Comparison of ENCODE assay signal across 8 cellular contexts in the genomic region with DNA sequence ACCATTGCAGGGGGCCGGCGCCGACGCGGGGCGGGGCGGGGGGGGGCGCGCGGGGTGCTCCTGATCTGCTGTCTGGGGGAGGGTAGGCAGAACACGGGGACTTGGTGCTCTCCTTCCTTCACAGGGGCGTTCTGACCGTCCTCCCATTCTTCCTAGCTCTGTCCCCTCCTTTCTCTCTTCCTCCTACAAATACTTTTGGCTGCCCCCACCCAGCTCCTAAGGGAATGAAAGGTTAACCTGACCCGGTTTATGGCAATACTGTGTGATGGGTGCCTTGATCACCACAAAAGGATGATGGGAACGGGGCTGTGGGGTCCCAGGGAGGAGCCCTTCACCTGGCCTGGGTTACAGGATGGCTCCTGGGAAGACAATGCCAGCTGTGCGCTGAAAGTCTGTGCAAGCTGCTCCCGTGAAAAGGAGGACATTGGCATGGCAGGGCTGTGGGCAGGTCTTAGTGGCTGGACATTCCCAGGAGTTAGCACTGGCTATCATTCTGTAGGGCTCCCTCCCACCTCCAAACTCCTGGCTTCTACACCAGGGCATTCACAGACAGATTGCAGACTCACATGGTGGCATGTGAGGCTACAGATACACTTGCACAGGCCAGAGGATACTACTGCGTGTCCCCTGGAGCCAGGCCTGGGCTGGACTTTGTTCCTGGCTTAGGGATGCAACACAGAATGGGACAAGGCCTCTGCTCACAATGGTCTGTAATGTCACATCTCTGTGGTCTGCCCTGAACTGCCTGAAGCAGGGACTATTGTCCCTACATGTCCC. TPM values are rescaled to one million over a fixed set of nuclear protein-coding genes. Genes with fewer than 3 reads are reported as not detected.
DNase-seq lines count a peak whose midpoint lies in the region; ATAC-seq and TF ChIP-seq lines count a peak whose summit lies in the region.

No MANE protein-coding gene starts in this region.

- H3K4me3 ChIP-seq in OCI-LY1 (ENCODE audit: low read depth, low read length, poor library complexity, severe bottlenecking): peak overlapping the region; percentile 99
- peak overlapping the region; percentile 33 for H3K4me3 ChIP-seq in endocrine pancreas (ENCODE audit: control insufficient read depth, insufficient read depth, low read length)
- peak overlapping the region in 1 of 2 donors; percentile 87 for H3K4me3 ChIP-seq in neuronal stem cell (ENCODE audit: low read length in 2 of 2)
- H3K4me3 ChIP-seq in aorta (ENCODE audit: low read length in 2 of 2): no peak overlapping the region

- H3K4ac ChIP-seq in neuronal stem cell (ENCODE audit: low read length): no peak overlapping the region

- no peaks in the 10 kb centered on the region for H3K9me2 ChIP-seq in OCI-LY1 (ENCODE audit: low read depth, low read length)

- WGBS in neuronal stem cell (ENCODE audit: extremely low coverage in 2 of 2, insufficient read length in 2 of 2, insufficient replicate concordance in 1 of 2), 2 donors: no CpG with 5 or more reads among the region's 18 CpGs
- WGBS in aorta, 2 donors: 84 to 86% methylated on average over 18 of the region's 18 CpGs

- TF ChIP-seq CTCF in CD4-positive, alpha-beta T cell (IDR thresholded peaks at IDR 0.05): no peak
- no peak for TF ChIP-seq CTCF in OCI-LY1 (IDR thresholded peaks at IDR 0.05; ENCODE audit: low read length)

- H2AFZ ChIP-seq in OCI-LY1 (ENCODE audit: low read length) (no peak overlapping the region), neuronal stem cell (ENCODE audit: low read length) (no peak overlapping the region)

- no peak overlapping the region for H2BK5ac ChIP-seq in neuronal stem cell (ENCODE audit: low read length)

- no peak overlapping the region for H4K91ac ChIP-seq in neuronal stem cell (ENCODE audit: low read depth, low read length, poor library complexity)

- peak overlapping the region; percentile 1 for H2AK5ac ChIP-seq in neuronal stem cell (ENCODE audit: low read depth, low read length)

- CTCF ChIA-PET in CD4-positive, alpha-beta T cell (lab: Charles Lee): interaction anchor here (0.6 to 3.5 kb wide), 11 partner anchors 77 to 325 kb away, joined by 3 to 16 read pairs (median 6); partner anchors contain the start of genes ARFRP1, PRPF6, RTEL1 and ZGPAT

- H3K4me1 ChIP-seq in OCI-LY1 (ENCODE audit: insufficient read depth, low read length, severe bottlenecking) (peaks cover 22% of the 10 kb centered on the region), endocrine pancreas (ENCODE audit: control insufficient read depth, insufficient read depth, low read length) (no peaks in the 10 kb centered on the region), neuronal stem cell (ENCODE audit: control insufficient read depth in 2 of 2, insufficient read depth in 1 of 2, low read depth in 1 of 2, low read length in 2 of 2) (peaks cover 16 to 20% of the 10 kb centered on the region in 2 donors), aorta (ENCODE audit: control insufficient read depth in 1 of 2, insufficient read depth in 2 of 2, low read length in 2 of 2) (no peaks in the 10 kb centered on the region)

- DNase-seq in CD4-positive, alpha-beta T cell: no peak
- no peak for DNase-seq in neuronal stem cell (ENCODE audit: low spot score)
- DNase-seq in AG08396 (ENCODE audit: low spot score): no peak
- no peak for DNase-seq in DMS153 treated with DMSO at 0.1 percent for 48 hours (lab: John Stamatoyannopoulos, UW; ENCODE audit: unreplicated experiment)
- DNase-seq in A172 (ENCODE audit: low spot score): no peak
- DNase-seq in aorta: no peak

- H3F3A ChIP-seq in OCI-LY1 (ENCODE audit: insufficient read depth, low read length): no peaks in the 10 kb centered on the region

- H3K23ac ChIP-seq in neuronal stem cell (ENCODE audit: low read depth, low read length, poor library complexity): no peak overlapping the region

- intact Hi-C loops in CD4-positive, alpha-beta T cell (cut with DNase I, micrococcal nuclease): loop anchor here in 1 of 2 experiments (5.0 to 10.0 kb wide), 2 partner anchors 76 to 208 kb away; partner anchors contain the start of genes RTEL1 and STMN3
- intact Hi-C loops in aorta (cut with DNase I): loop anchor here (5.0 kb wide), 2 partner anchors 76 to 326 kb away; partner anchors contain the start of gene PTK6 (in 1 of the 2)

- peak overlapping the region; percentile 98 for H3K9ac ChIP-seq in OCI-LY1 (ENCODE audit: low read length)
- H3K9ac ChIP-seq in endocrine pancreas (ENCODE audit: control insufficient read depth, insufficient read depth, low read length): peak overlapping the region; percentile 68
- no peak overlapping the region for H3K9ac ChIP-seq in neuronal stem cell (ENCODE audit: low read depth, low read length, poor library complexity)

- no peak overlapping the region for H2BK12ac ChIP-seq in neuronal stem cell (ENCODE audit: low read length)

- no peak overlapping the region for H2BK15ac ChIP-seq in neuronal stem cell (ENCODE audit: low read length)

- H2BK120ac ChIP-seq in neuronal stem cell (ENCODE audit: low read depth, low read length): no peak overlapping the region

- H3K79me2 ChIP-seq in OCI-LY1 (ENCODE audit: insufficient read depth, low read length): peaks cover 10% of the 10 kb centered on the region

- no peaks in the 10 kb centered on the region for H3K27me3 Mint-ChIP-seq in CD4-positive, alpha-beta T cell

- POLR2A ChIA-PET in CD4-positive, alpha-beta T cell (lab: Charles Lee): interaction anchor here (0.7 to 3.0 kb wide), 17 partner anchors 8 to 326 kb away, joined by 3 to 25 read pairs (median 6); partner anchors contain the start of genes ARFRP1, DNAJC5, LIME1 and PRPF6

- no peaks in the 10 kb centered on the region for H4K20me1 ChIP-seq in OCI-LY1 (ENCODE audit: insufficient read depth, low read length)

- H3K36me3 ChIP-seq in OCI-LY1 (ENCODE audit: insufficient read depth, low read length) (peaks cover 18% of the 10 kb centered on the region), endocrine pancreas (ENCODE audit: control insufficient read depth, insufficient read depth, low read length) (no peaks in the 10 kb centered on the region), neuronal stem cell (replicated peaks in 1 of 2; ENCODE audit: control insufficient read depth in 2 of 2, insufficient read depth in 2 of 2, low read length in 2 of 2) (peaks cover 9 to 36% of the 10 kb centered on the region in 2 donors), aorta (ENCODE audit: control insufficient read depth in 1 of 2, insufficient read depth in 2 of 2, low read length in 1 of 2) (peaks cover 0 to 2% of the 10 kb centered on the region in 2 donors)

- peaks cover 37% of the 10 kb centered on the region for H3K4me1 Mint-ChIP-seq in CD4-positive, alpha-beta T cell (ENCODE audit: low read depth)

- no peak overlapping the region for H3K18ac ChIP-seq in neuronal stem cell (ENCODE audit: low read length)

- no peaks in the 10 kb centered on the region for H3K27me3 ChIP-seq in CD4-positive, alpha-beta T cell (ENCODE audit: control insufficient read depth, insufficient read depth, low read length)
- H3K27me3 ChIP-seq in OCI-LY1 (ENCODE audit: insufficient read depth, low read length) (no peaks in the 10 kb centered on the region), endocrine pancreas (ENCODE audit: control insufficient read depth, insufficient read depth, low read length) (no peaks in the 10 kb centered on the region), neuronal stem cell (ENCODE audit: control insufficient read depth in 3 of 3, insufficient read depth in 3 of 3, low read depth in 1 of 3, low read length in 3 of 3) (no peaks in the 10 kb centered on the region), aorta (ENCODE audit: control insufficient read depth in 1 of 2, insufficient read depth in 2 of 2, low read length in 1 of 2) (no peaks in the 10 kb centered on the region)

- ATAC-seq in CD4-positive, alpha-beta T cell (ENCODE audit: poor library complexity): no peak
- no peak for ATAC-seq in aorta (ENCODE audit: low FRiP score)

- H3K9me3 Mint-ChIP-seq in CD4-positive, alpha-beta T cell: no peaks in the 10 kb centered on the region

- no peaks in the 10 kb centered on the region for H3K9me3 ChIP-seq in CD4-positive, alpha-beta T cell (ENCODE audit: control insufficient read depth, low read length)
- H3K9me3 ChIP-seq in OCI-LY1 (ENCODE audit: low read length) (no peaks in the 10 kb centered on the region), endocrine pancreas (ENCODE audit: control insufficient read depth, low read length) (no peaks in the 10 kb centered on the region), neuronal stem cell (replicated peaks in 1 of 2; ENCODE audit: control insufficient read depth in 2 of 2, insufficient read depth in 1 of 2, low read depth in 1 of 2, low read length in 2 of 2) (no peaks in the 10 kb centered on the region), aorta (ENCODE audit: control insufficient read depth, low read length) (no peaks in the 10 kb centered on the region)

- H3K4me3 Mint-ChIP-seq in CD4-positive, alpha-beta T cell: peak overlapping the region; percentile 97

- peak overlapping the region; percentile 97 for H3K4me2 ChIP-seq in OCI-LY1 (ENCODE audit: low read length)
- no peak overlapping the region for H3K4me2 ChIP-seq in neuronal stem cell (ENCODE audit: insufficient read depth, low read length, poor library complexity, severe bottlenecking)

- H4K8ac ChIP-seq in neuronal stem cell (ENCODE audit: low read depth, low read length): peak overlapping the region; percentile 89

- peaks cover 27% of the 10 kb centered on the region for H3K36me3 Mint-ChIP-seq in CD4-positive, alpha-beta T cell (ENCODE audit: low read depth)

- peak overlapping the region; percentile 85 for H3K27ac Mint-ChIP-seq in CD4-positive, alpha-beta T cell

- H3K79me1 ChIP-seq in neuronal stem cell (ENCODE audit: low read depth, low read length): peaks cover 17% of the 10 kb centered on the region

- H3K14ac ChIP-seq in neuronal stem cell (ENCODE audit: low read length): no peak overlapping the region

- H3K27ac ChIP-seq in CD4-positive, alpha-beta T cell (ENCODE audit: low read depth, low read length): peak overlapping the region; percentile 78
- H3K27ac ChIP-seq in OCI-LY1 (ENCODE audit: low read depth, low read length, poor library complexity, severe bottlenecking) (peak overlapping the region; percentile 86), neuronal stem cell (replicated peaks; ENCODE audit: low read length) (peak overlapping the region; percentile 20), aorta (ENCODE audit: low read depth in 1 of 2, low read length in 2 of 2) (no peak overlapping the region)

RNA-seq across cellular contexts. Expression of gene TPD52L2, which starts 1.9 kb away (rescaled TPM):
- total RNA-seq in CD4-positive, alpha-beta T cell: 10 to 100 TPM; 15.1 to 15.3 TPM
- polyA plus RNA-seq in neuronal stem cell (2013, experiment 1 of 2): 48.5 TPM
- polyA plus RNA-seq in neuronal stem cell (2013, experiment 2 of 2): 47.7 TPM
- 149 and 174 TPM in 2 replicates for total RNA-seq in A172 (2014; rRNA removed; shearing (Covaris generic))
- 100 to 1,000 TPM in 1 of 2 donors, 10 to 100 TPM in 1; 91.2 to 110 TPM for total RNA-seq in aorta
- polyA plus RNA-seq in aorta: 100 to 1,000 TPM in 1 of 2 donors, 10 to 100 TPM in 1; 89.8 to 112 TPM

RNA-seq across cellular contexts. Expression of gene ABHD16B, which starts 1.9 kb away (rescaled TPM):
- total RNA-seq in CD4-positive, alpha-beta T cell: not detected
- not detected for polyA plus RNA-seq in neuronal stem cell (2013, experiment 1 of 2)
- polyA plus RNA-seq in neuronal stem cell (2013, experiment 2 of 2): not detected
- total RNA-seq in A172 (2014; rRNA removed; shearing (Covaris generic)): not detected in 2 replicates
- not detected for total RNA-seq in aorta
- polyA plus RNA-seq in aorta: under 1 TPM in 1 of 2 donors, not detected in 1; 0.38 TPM

RNA-seq across cellular contexts. Expression of gene DNAJC5, which starts 31.7 kb away (rescaled TPM):
- 10 to 100 TPM; 21.4 to 22.5 TPM for total RNA-seq in CD4-positive, alpha-beta T cell
- polyA plus RNA-seq in neuronal stem cell (2013, experiment 1 of 2): 17.2 TPM
- 16.8 TPM for polyA plus RNA-seq in neuronal stem cell (2013, experiment 2 of 2)
- 48.1 and 50.2 TPM in 2 replicates for total RNA-seq in A172 (2014; rRNA removed; shearing (Covaris generic))
- 10 to 100 TPM; 34.6 to 38.1 TPM for total RNA-seq in aorta
- 10 to 100 TPM; 16.2 to 17.2 TPM for polyA plus RNA-seq in aorta

RNA-seq across cellular contexts. Expression of gene ZBTB46, which starts 32.1 kb away (rescaled TPM):
- under 1 TPM; 0.08 to 0.34 TPM for total RNA-seq in CD4-positive, alpha-beta T cell
- 8.2 TPM for polyA plus RNA-seq in neuronal stem cell (2013, experiment 1 of 2)
- 8.6 TPM for polyA plus RNA-seq in neuronal stem cell (2013, experiment 2 of 2)
- 6.8 and 10.3 TPM in 2 replicates for total RNA-seq in A172 (2014; rRNA removed; shearing (Covaris generic))
- total RNA-seq in aorta: 10 to 100 TPM; 17.4 to 22.7 TPM
- 1 to 10 TPM in 1 of 2 donors, under 1 TPM in 1; 0.50 to 2.1 TPM for polyA plus RNA-seq in aorta

Comparison
In these comparisons a context has a peak if more than half of its experiments do, and no peak if none do; other contexts are left out.
1. H3K27ac ChIP-seq: peak in CD4-positive, alpha-beta T cell (single experiment), OCI-LY1 (single experiment) and neuronal stem cell (single experiment); none in aorta (0 of 2).
2. H3K4me3 ChIP-seq: peak in OCI-LY1 (single experiment) and endocrine pancreas (single experiment); none in aorta (0 of 2).